Comparison of ENCODE assay signal across 22 cellular contexts in the genomic region with DNA sequence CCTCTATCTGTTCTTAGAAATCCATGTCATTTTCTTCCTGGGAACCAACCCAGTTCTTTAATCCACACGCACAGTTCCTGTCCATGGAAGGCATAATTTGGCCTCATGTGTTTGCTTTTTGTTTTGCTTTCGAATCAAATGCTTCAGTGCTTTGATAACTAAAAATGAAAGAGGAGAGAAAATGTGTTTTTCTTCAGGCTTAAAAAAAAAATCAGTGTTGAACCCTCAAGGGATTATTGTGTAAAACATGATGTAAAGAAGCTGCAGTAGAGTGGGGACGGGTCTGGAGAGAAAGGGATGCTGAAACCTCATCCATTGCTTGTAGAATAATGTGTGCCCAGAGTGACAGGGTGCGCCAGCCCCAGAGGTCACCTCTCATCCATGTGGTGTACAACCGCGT.
DNase-seq lines count a peak whose midpoint lies in the region; ATAC-seq, FAIRE-seq and TF ChIP-seq lines count a peak whose summit lies in the region.
"Had no signal": no experiment of that assay in that cellular context is flagged by ENCODE, and none has a peak within 500 bp of the region (broad histone marks: within the 10 kb centered on the region; RNA-seq: fewer than 3 reads in every experiment).

No MANE protein-coding gene starts in this region.

- POLR2A ChIA-PET in H1 (lab: Charles Lee; ENCODE audit: partially characterized antibody): no interaction called here

- no peak overlapping the region for H2AK5ac ChIP-seq in H1 (ENCODE audit: low read depth, low read length)

- no peak overlapping the region for H3K23ac ChIP-seq in H1 (ENCODE audit: insufficient read length)

- 0 out of 2 replicates have a peak, but pooled peaks cover 3% of the 10 kb centered on the region for H3K9me2 ChIP-seq in GM23338 (ENCODE audit: insufficient read depth)
- H3K9me2 ChIP-seq: SK-N-SH had no signal

- peaks cover 5% of the 10 kb centered on the region for H3K4me1 ChIP-seq in GM23338 (ENCODE audit: insufficient read depth)
- H3K4me1 ChIP-seq in H1 (replicated peaks in 1 of 4; ENCODE audit: control insufficient read depth in 3 of 4, insufficient read depth in 4 of 4, low read length in 3 of 4): peaks cover 0 to 7% (median 3%) of the 10 kb centered on the region in 4 experiments; a peak in 3 of 7 replicates

- WGBS in H1 (ENCODE audit: extremely low coverage in 1 of 2, insufficient coverage in 1 of 2, insufficient read length in 1 of 2, insufficient replicate concordance in 2 of 2, low coverage in 1 of 2, low lambda C conversion rate in 2 of 2, missing lambda C conversion rate in 1 of 2), 2 experiments: 91% methylated on average over 6 of the region's 6 CpGs; no CpG with 5 or more reads in 1 of the 2 experiments

- H2BK20ac ChIP-seq in H1 (ENCODE audit: low read length): no peak overlapping the region

- no peaks in the 10 kb centered on the region for H3K79me2 ChIP-seq in GM23338 (replicated peaks; ENCODE audit: insufficient read depth)
- H3K79me2 ChIP-seq in H1 (ENCODE audit: control insufficient read depth in 1 of 2, insufficient read depth in 2 of 2, low read length in 2 of 2): no peaks in the 10 kb centered on the region

- no peaks in the 10 kb centered on the region for H3K79me1 ChIP-seq in H1 (ENCODE audit: low read depth, low read length)

- no peak overlapping the region for H2BK15ac ChIP-seq in H1 (ENCODE audit: low read length)

- H3K36me3 ChIP-seq in GM23338 (ENCODE audit: insufficient read depth): no peaks in the 10 kb centered on the region
- H3K36me3 ChIP-seq in H1 (ENCODE audit: control insufficient read depth in 2 of 4, insufficient read depth in 4 of 4, low read length in 3 of 4): no peaks in the 10 kb centered on the region

- DNase-seq in natural killer cell treated with Interleukin-12 subunit alpha and Interleukin-12 subunit beta and Interleukin-15 and Interleukin-18, amount 100 ng/mL, for 72 hours (ENCODE audit: low spot score): no peak
- DNase-seq in natural killer cell: no peak
- DNase-seq in GM23338 (ENCODE audit: low spot score): no peak
- DNase-seq in H1 (ENCODE audit: low read depth in 1 of 2, low spot score in 2 of 2): no peak
- DNase-seq in stimulated activated naive B cell treated with anti-CD40 and anti-IgM and Interleukin-4, amounts not matched to agents 10 μg/mL and 1 μg/mL and 100 μg/mL, for 72 hours: no peak
- DNase-seq in HUDEP-2 (lab: John Stamatoyannopoulos, UW; ENCODE audit: unreplicated experiment in 76 of 76): no peak
- no peak for DNase-seq in GM19240 (ENCODE audit: insufficient read length, low spot score)
- DNase-seq in kidney glomerular epithelial cell (lab: John Stamatoyannopoulos, UW): no peak
- DNase-seq: Calu3; CD8-positive, alpha-beta T cell; EL; HFFc6; NCI-H1694 treated with DMSO at 0.1 percent for 48 hours; NCI-H510A; NCI-H774; PC-3; RPMI8226; SHP77 treated with DMSO at 0.1 percent for 48 hours; SK-N-SH had no signal

- no peak overlapping the region for H4K91ac ChIP-seq in H1 (replicated peaks; ENCODE audit: insufficient read length, low read length)

- H3F3A ChIP-seq in GM23338 (replicated peaks; ENCODE audit: low read depth): no peaks in the 10 kb centered on the region

- no peak overlapping the region for H2BK5ac ChIP-seq in H1 (ENCODE audit: low read depth, low read length)

- no peak for TF ChIP-seq POLR2A in H1 (IDR thresholded peaks at IDR 0.05; ENCODE audit: control extremely low read depth in 1 of 2, low read depth in 2 of 2, low read length in 2 of 2)

- peak in 1 of 2 donors; percentile 77 for ATAC-seq in natural killer cell treated with Interleukin-12 subunit alpha and Interleukin-12 subunit beta and Interleukin-15 and Interleukin-18, amount 100 ng/mL, for 72 hours
- ATAC-seq in natural killer cell (no peak), GM23338 (no peak)
- ATAC-seq in stimulated activated naive B cell treated with anti-CD40 and anti-IgM and Interleukin-4, amounts not matched to agents 10 μg/mL and 1 μg/mL and 100 μg/mL, for 72 hours (replicated peaks): peak; percentile 23 to 62
- ATAC-seq: CD8-positive, alpha-beta T cell; PC-3 had no signal

- no peak overlapping the region for H3K4ac ChIP-seq in H1 (replicated peaks; ENCODE audit: insufficient read length, low read depth, low read length)

- H3K27me3 Mint-ChIP-seq in natural killer cell treated with Interleukin-12 subunit alpha and Interleukin-12 subunit beta and Interleukin-15 and Interleukin-18, amount 100 ng/mL, for 72 hours: no peaks in the 10 kb centered on the region
- peaks cover 0 to 5% of the 10 kb centered on the region in 2 donors for H3K27me3 Mint-ChIP-seq in natural killer cell (ENCODE audit: low read depth in 2 of 2)
- H3K27me3 Mint-ChIP-seq in GM23338 (ENCODE audit: insufficient read depth, low read depth, poor library complexity): peaks cover 8% of the 10 kb centered on the region
- H3K27me3 Mint-ChIP-seq in stimulated activated naive B cell treated with anti-CD40 and anti-IgM and Interleukin-4, amounts not matched to agents 10 μg/mL and 1 μg/mL and 100 μg/mL, for 72 hours: no peaks in the 10 kb centered on the region

- peak overlapping the region; percentile 24 to 81 for H3K27ac Mint-ChIP-seq in natural killer cell treated with Interleukin-12 subunit alpha and Interleukin-12 subunit beta and Interleukin-15 and Interleukin-18, amount 100 ng/mL, for 72 hours
- H3K27ac Mint-ChIP-seq in natural killer cell: no peak overlapping the region
- no peak overlapping the region for H3K27ac Mint-ChIP-seq in GM23338
- no peak overlapping the region for H3K27ac Mint-ChIP-seq in stimulated activated naive B cell treated with anti-CD40 and anti-IgM and Interleukin-4, amounts not matched to agents 10 μg/mL and 1 μg/mL and 100 μg/mL, for 72 hours
- H3K27ac Mint-ChIP-seq: CD8-positive, alpha-beta T cell; HFFc6 had no signal

- TF ChIP-seq RAD21 in H1 (IDR thresholded peaks at IDR 0.05 in 1 of 2, conservative IDR thresholded peaks at IDR 0.05 in 1 of 2; ENCODE audit: low read depth in 2 of 2, low read length in 2 of 2): no peak

- H4K8ac ChIP-seq in H1 (ENCODE audit: extremely low read depth, insufficient read depth, low read length): no peak overlapping the region

- H3K27me3 ChIP-seq in GM23338 (ENCODE audit: insufficient read depth) (no peaks in the 10 kb centered on the region), H1 (replicated peaks in 1 of 4; ENCODE audit: control insufficient read depth in 3 of 4, extremely low read depth in 1 of 4, insufficient read depth in 3 of 4, low read length in 3 of 4) (no peaks in the 10 kb centered on the region)

- H3K9me3 Mint-ChIP-seq in natural killer cell treated with Interleukin-12 subunit alpha and Interleukin-12 subunit beta and Interleukin-15 and Interleukin-18, amount 100 ng/mL, for 72 hours: no peaks in the 10 kb centered on the region
- H3K9me3 Mint-ChIP-seq in natural killer cell (no peaks in the 10 kb centered on the region), GM23338 (no peaks in the 10 kb centered on the region)
- H3K9me3 Mint-ChIP-seq in stimulated activated naive B cell treated with anti-CD40 and anti-IgM and Interleukin-4, amounts not matched to agents 10 μg/mL and 1 μg/mL and 100 μg/mL, for 72 hours: no peaks in the 10 kb centered on the region
- H3K9me3 Mint-ChIP-seq: CD8-positive, alpha-beta T cell; HFFc6 had no signal

- H3K4me3 ChIP-seq in GM23338 (no peak overlapping the region), H1 (ENCODE audit: extremely low read depth in 1 of 4, insufficient read depth in 2 of 4, low read depth in 3 of 4, low read length in 4 of 4) (no peak overlapping the region)

- H3K4me2 ChIP-seq in GM23338: no peak overlapping the region
- no peak overlapping the region for H3K4me2 ChIP-seq in H1 (ENCODE audit: insufficient read depth in 1 of 2, low read depth in 2 of 2, low read length in 2 of 2)
- H3K4me2 ChIP-seq: SK-N-SH had no signal

- CTCF ChIA-PET in H1 (lab: Charles Lee; ENCODE audit: partially characterized antibody): interaction anchor here (0.5 to 2.3 kb wide), 6 partner anchors 10 to 340 kb away, joined by 3 to 9 read pairs (median 4); no protein-coding TSS in a partner anchor

- H4K20me1 ChIP-seq in GM23338 (replicated peaks; ENCODE audit: insufficient read depth): no peaks in the 10 kb centered on the region
- no peaks in the 10 kb centered on the region for H4K20me1 ChIP-seq in H1 (replicated peaks in 1 of 2; ENCODE audit: control insufficient read depth in 1 of 2, insufficient read depth in 2 of 2, low read length in 2 of 2)

- no peak overlapping the region for H3K9ac ChIP-seq in H1 (replicated peaks in 1 of 4; ENCODE audit: extremely low read depth in 1 of 4, low read depth in 3 of 4, low read length in 3 of 4)
- H3K9ac ChIP-seq: SK-N-SH had no signal

- no peaks in the 10 kb centered on the region for H3K36me3 Mint-ChIP-seq in natural killer cell treated with Interleukin-12 subunit alpha and Interleukin-12 subunit beta and Interleukin-15 and Interleukin-18, amount 100 ng/mL, for 72 hours
- H3K36me3 Mint-ChIP-seq in natural killer cell: no peaks in the 10 kb centered on the region
- H3K36me3 Mint-ChIP-seq in GM23338 (ENCODE audit: low read depth): no peaks in the 10 kb centered on the region
- no peaks in the 10 kb centered on the region for H3K36me3 Mint-ChIP-seq in stimulated activated naive B cell treated with anti-CD40 and anti-IgM and Interleukin-4, amounts not matched to agents 10 μg/mL and 1 μg/mL and 100 μg/mL, for 72 hours
- H3K36me3 Mint-ChIP-seq: CD8-positive, alpha-beta T cell had no signal

- no peaks in the 10 kb centered on the region for H3K23me2 ChIP-seq in H1 (ENCODE audit: low read depth, low read length)

- no peak for FAIRE-seq in H1 (lab: Jason Lieb, UNC)
- FAIRE-seq: A204.1, H54, HTR-8/SVneo had no signal

- H3K27ac ChIP-seq in GM23338 (ENCODE audit: low read depth) (no peak overlapping the region), H1 (ENCODE audit: low read depth, low read length) (no peak overlapping the region)

- no peak for TF ChIP-seq EP300 in H1 (IDR thresholded peaks at IDR 0.05; ENCODE audit: borderline replicate concordance in 1 of 2, low read depth in 2 of 2, low read length in 2 of 2)

- TF ChIP-seq CTCF in natural killer cell (IDR thresholded peaks at IDR 0.05): no peak
- TF ChIP-seq CTCF in GM23338 (conservative IDR thresholded peaks at IDR 0.05; ENCODE audit: low read depth in 2 of 2): no peak
- TF ChIP-seq CTCF in H1 (IDR thresholded peaks at IDR 0.05; ENCODE audit: control extremely low read depth in 1 of 3, insufficient read depth in 1 of 3, low read depth in 1 of 3, low read length in 3 of 3): no peak

- no peak overlapping the region for H3K56ac ChIP-seq in H1 (replicated peaks; ENCODE audit: insufficient read length, low read depth, low read length)

- H3K18ac ChIP-seq in H1 (ENCODE audit: extremely low read depth, low read length): no peak overlapping the region

- peaks cover 8 to 21% of the 10 kb centered on the region in 2 donors for H3K4me1 Mint-ChIP-seq in natural killer cell treated with Interleukin-12 subunit alpha and Interleukin-12 subunit beta and Interleukin-15 and Interleukin-18, amount 100 ng/mL, for 72 hours (ENCODE audit: low read depth in 2 of 2)
- H3K4me1 Mint-ChIP-seq in natural killer cell (no peaks in the 10 kb centered on the region), GM23338 (peaks cover 11% of the 10 kb centered on the region)
- H3K4me1 Mint-ChIP-seq in stimulated activated naive B cell treated with anti-CD40 and anti-IgM and Interleukin-4, amounts not matched to agents 10 μg/mL and 1 μg/mL and 100 μg/mL, for 72 hours: peaks cover 12 to 18% of the 10 kb centered on the region in 2 donors

- H2AFZ ChIP-seq in GM23338: peak overlapping the region; percentile 15; the same call in 1 of the 2 replicates
- no peak overlapping the region for H2AFZ ChIP-seq in H1 (ENCODE audit: low read length)

- no peak overlapping the region for H3K14ac ChIP-seq in H1 (ENCODE audit: insufficient read length)

- intact Hi-C loops in natural killer cell (cut with micrococcal nuclease): no loop called here

- H2BK12ac ChIP-seq in H1 (ENCODE audit: low read depth, low read length): 0 out of 2 replicates have a peak overlapping the region, but pooled peaks have one; percentile 41

- no peak overlapping the region for H2BK120ac ChIP-seq in H1 (replicated peaks; ENCODE audit: low read depth, low read length)

- H4K5ac ChIP-seq in H1 (ENCODE audit: insufficient read length, low read depth, low read length): no peak overlapping the region

- no peaks in the 10 kb centered on the region for H3K9me3 ChIP-seq in H1 (ENCODE audit: insufficient read depth in 2 of 2, low read depth in 1 of 2, low read length in 1 of 2)
- H3K9me3 ChIP-seq: SK-N-SH had no signal

- H3K4me3 Mint-ChIP-seq in natural killer cell treated with Interleukin-12 subunit alpha and Interleukin-12 subunit beta and Interleukin-15 and Interleukin-18, amount 100 ng/mL, for 72 hours: peak overlapping the region; percentile 31
- H3K4me3 Mint-ChIP-seq in natural killer cell (no peak overlapping the region), GM23338 (no peak overlapping the region)
- peak overlapping the region in 1 of 2 donors; percentile 36 for H3K4me3 Mint-ChIP-seq in stimulated activated naive B cell treated with anti-CD40 and anti-IgM and Interleukin-4, amounts not matched to agents 10 μg/mL and 1 μg/mL and 100 μg/mL, for 72 hours
- H3K4me3 Mint-ChIP-seq: CD8-positive, alpha-beta T cell; HFFc6 had no signal

Comparison
In these comparisons a context has a peak if more than half of its experiments do, and no peak if none do; other contexts are left out.
1. H3K27ac Mint-ChIP-seq: peak in natural killer cell treated with Interleukin-12 subunit alpha and Interleukin-12 subunit beta and Interleukin-15 and Interleukin-18, amount 100 ng/mL, for 72 hours (2 of 2); none in natural killer cell (0 of 2), GM23338 (single experiment) and stimulated activated naive B cell treated with anti-CD40 and anti-IgM and Interleukin-4, amounts not matched to agents 10 μg/mL and 1 μg/mL and 100 μg/mL, for 72 hours (single experiment).
2. ATAC-seq: peak in stimulated activated naive B cell treated with anti-CD40 and anti-IgM and Interleukin-4, amounts not matched to agents 10 μg/mL and 1 μg/mL and 100 μg/mL, for 72 hours (2 of 2); none in natural killer cell (0 of 3) and GM23338 (single experiment).